Comparison of ENCODE assay signal across 8 cellular contexts in the genomic region with DNA sequence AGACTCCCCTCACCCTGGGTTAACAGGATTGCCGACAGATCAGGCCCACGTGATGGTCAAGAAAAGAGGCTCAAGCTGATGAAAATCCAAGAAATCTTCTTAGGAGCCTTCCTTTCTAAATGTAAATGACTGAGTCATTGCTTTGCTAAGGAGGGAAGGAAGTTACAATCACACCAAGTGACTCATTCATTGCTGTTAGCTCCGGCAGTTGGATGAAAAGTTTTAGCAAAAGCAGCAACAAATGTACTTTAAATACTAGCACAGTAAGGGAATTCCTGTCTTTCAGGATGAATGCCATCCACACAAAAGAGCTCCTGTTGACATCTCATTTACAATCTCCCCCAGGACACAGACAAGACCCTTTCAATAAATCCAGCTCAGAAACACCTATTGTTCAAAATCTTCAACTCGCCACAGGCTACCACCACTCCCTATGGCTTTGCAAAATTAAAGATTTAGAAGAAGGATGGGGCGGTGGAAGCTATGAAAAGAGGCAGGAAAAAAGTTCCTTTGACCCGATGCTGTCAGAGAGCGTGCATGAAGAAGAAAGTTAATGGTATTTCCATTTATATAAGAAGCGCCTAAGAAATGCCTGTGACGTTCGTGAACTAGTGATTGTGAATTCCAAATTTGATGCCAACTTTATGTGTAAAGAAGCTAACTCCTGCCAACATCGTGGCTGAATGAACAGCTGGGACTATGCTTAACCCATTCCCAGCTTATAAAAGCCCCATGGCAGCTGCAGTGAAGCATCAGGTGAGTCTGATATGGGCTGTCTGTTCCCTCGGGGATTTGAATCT.
A peak's percentile ranks its signal among the peaks of the same experiment; 100 is the strongest.
DNase-seq lines count a peak whose midpoint lies in the region; ATAC-seq, FAIRE-seq and TF ChIP-seq lines count a peak whose summit lies in the region.

No MANE protein-coding gene starts in this region.

- BruUV-seq in mammary epithelial cell (replicated peaks; lab: Mats Ljungman, UMichigan) = TSS peak; percentile 77

- H3K9me3 ChIP-seq in OCI-LY3 (ENCODE audit: insufficient read depth, low read length) (no peaks in the 10 kb centered on the region), mammary epithelial cell (replicated peaks; ENCODE audit: insufficient read depth, low read length) (no peaks in the 10 kb centered on the region), iPS-20b (ENCODE audit: insufficient read depth, low read depth, low read length) (no peaks in the 10 kb centered on the region), small intestine (ENCODE audit: control insufficient read depth, low read depth) (no peaks in the 10 kb centered on the region)

- CTCF ChIA-PET in mammary epithelial cell (lab: Charles Lee; ENCODE audit: low non-redundant PET) = interaction anchor here (0.5 to 0.8 kb wide), 3 partner anchors 10 to 62 kb away, joined by 3 to 12 read pairs (median 3); no protein-coding TSS in a partner anchor

- H3K4me1 ChIP-seq in OCI-LY3 (ENCODE audit: low read length) (peaks cover 38% of the 10 kb centered on the region), mammary epithelial cell (ENCODE audit: insufficient read depth, low read length) (peaks cover 35% of the 10 kb centered on the region), iPS-20b (ENCODE audit: insufficient read depth, low read length) (peaks cover 20% of the 10 kb centered on the region; the same call in 1 of the 2 replicates), small intestine (ENCODE audit: control insufficient read depth in 2 of 2, insufficient read depth in 1 of 2, low read depth in 1 of 2, low read length in 1 of 2) (peaks cover 5 to 8% of the 10 kb centered on the region in 2 donors)

- DNase-seq in HFF-Myc (ENCODE audit: extremely low read depth, low read depth) (peak; percentile 93), mammary epithelial cell (peak; percentile 92), small intestine (peak; percentile 85)

- H3K27me3 ChIP-seq in OCI-LY3 (ENCODE audit: low read depth, low read length) = no peaks in the 10 kb centered on the region
- no peaks in the 10 kb centered on the region for H3K27me3 ChIP-seq in mammary epithelial cell (ENCODE audit: insufficient read depth, low read length)
- no peaks in the 10 kb centered on the region for H3K27me3 ChIP-seq in iPS-20b (ENCODE audit: insufficient read depth, low read length)
- H3K27me3 ChIP-seq in small intestine (ENCODE audit: control insufficient read depth in 2 of 2, insufficient read depth in 2 of 2, low read length in 2 of 2) = no peaks in the 10 kb centered on the region

- H2AFZ ChIP-seq in OCI-LY3 (ENCODE audit: low read depth, low read length) = no peak overlapping the region
- H2AFZ ChIP-seq in mammary epithelial cell (ENCODE audit: low read depth, low read length) = peak overlapping the region; percentile 28

- peaks cover 4% of the 10 kb centered on the region for H3K36me3 ChIP-seq in OCI-LY3 (replicated peaks; ENCODE audit: low read depth, low read length)
- H3K36me3 ChIP-seq in mammary epithelial cell (ENCODE audit: insufficient read depth, low read length) = no peaks in the 10 kb centered on the region
- H3K36me3 ChIP-seq in iPS-20b (ENCODE audit: insufficient read depth, low read depth, low read length) = peaks cover 31% of the 10 kb centered on the region
- no peaks in the 10 kb centered on the region for H3K36me3 ChIP-seq in small intestine (ENCODE audit: control insufficient read depth in 2 of 2, insufficient read depth in 2 of 2, low read length in 2 of 2)

- 1% methylated on average over 11 of the region's 12 CpGs for WGBS in mammary epithelial cell (ENCODE audit: low coverage, missing lambda C conversion rate)
- 4 to 13% (median 11%) methylated on average over 12 of the region's 12 CpGs for WGBS in small intestine, 3 donors

- H3K4me3 ChIP-seq in HFF-Myc (replicated peaks; ENCODE audit: low read depth, low read length) = peak overlapping the region; percentile 51
- H3K4me3 ChIP-seq in OCI-LY3 (ENCODE audit: low read length) = peak overlapping the region; percentile 74
- peak overlapping the region; percentile 39 to 53 (median 42) for H3K4me3 ChIP-seq in mammary epithelial cell (replicated peaks in 1 of 3; ENCODE audit: insufficient read depth in 1 of 3, low read depth in 2 of 3, low read length in 3 of 3)
- peak overlapping the region; percentile 97 for H3K4me3 ChIP-seq in iPS-20b (ENCODE audit: low read length)
- peak overlapping the region in 1 of 2 donors; percentile 11 for H3K4me3 ChIP-seq in small intestine (ENCODE audit: low read depth in 1 of 2, low read length in 2 of 2)

- in situ Hi-C loops in mammary epithelial cell (cut with MboI; ENCODE audit: low sequenced_read_pairs in 2 of 2) = loop anchor here (5.0 kb wide), 2 partner anchors 54 to 151 kb away; partner anchors contain the start of gene TGIF1 (in 1 of the 2)

- ATAC-seq in HG03095 (IDR thresholded peaks at IDR 0.05; ENCODE audit: unreplicated experiment) (no peak), GM21717 (IDR thresholded peaks at IDR 0.05; ENCODE audit: unreplicated experiment) (no peak)

- dilution Hi-C loops in mammary epithelial cell (cut with HindIII; ENCODE audit: low sequenced_read_pairs) = no loop called here

- intact Hi-C loops in mammary epithelial cell (cut with micrococcal nuclease) = loop anchor here (1.0 kb wide), 5 partner anchors 8 to 155 kb away; no protein-coding TSS in a partner anchor

- H4K20me1 ChIP-seq in OCI-LY3 (ENCODE audit: insufficient read depth, low read length) = no peaks in the 10 kb centered on the region
- no peaks in the 10 kb centered on the region for H4K20me1 ChIP-seq in mammary epithelial cell (ENCODE audit: insufficient read depth, low read length)

- H3K27ac ChIP-seq in C4-2B (peak overlapping the region; percentile 24; the same call in 1 of the 2 replicates), OCI-LY3 (ENCODE audit: low read length) (peak overlapping the region; percentile 86), mammary epithelial cell (ENCODE audit: insufficient read depth, low read depth, low read length) (peak overlapping the region; percentile 99), iPS-20b (ENCODE audit: low read length) (peak overlapping the region; percentile 99), small intestine (ENCODE audit: low read depth in 1 of 2, low read length in 1 of 2) (peak overlapping the region; percentile 85 to 93)

- no peak for TF ChIP-seq CTCF in C4-2B (conservative IDR thresholded peaks at IDR 0.05)
- no peak for TF ChIP-seq CTCF in HFF-Myc (IDR thresholded peaks at IDR 0.05; ENCODE audit: low read depth, low read length, missing control alignments)
- no peak for TF ChIP-seq CTCF in OCI-LY3 (IDR thresholded peaks at IDR 0.05; ENCODE audit: low read depth, low read length)
- no peak for TF ChIP-seq CTCF in mammary epithelial cell (conservative IDR thresholded peaks at IDR 0.05 in 1 of 2, IDR thresholded peaks at IDR 0.05 in 1 of 2; ENCODE audit: extremely low read depth in 1 of 2, insufficient read depth in 1 of 2, low read depth in 1 of 2, low read length in 2 of 2)

- peak overlapping the region; percentile 79 for H3K9ac ChIP-seq in OCI-LY3 (ENCODE audit: low read length)
- peak overlapping the region; percentile 89 for H3K9ac ChIP-seq in mammary epithelial cell (ENCODE audit: insufficient read depth, low read length)
- H3K9ac ChIP-seq in iPS-20b (ENCODE audit: low read depth, low read length) = peak overlapping the region; percentile 99

- H3K4me2 ChIP-seq in OCI-LY3 (ENCODE audit: low read length) (peak overlapping the region; percentile 93), mammary epithelial cell (ENCODE audit: insufficient read depth, low read depth, low read length) (peak overlapping the region; percentile 91)

- peaks cover 21% of the 10 kb centered on the region for H3K79me2 ChIP-seq in OCI-LY3 (ENCODE audit: low read length)
- peaks cover 3% of the 10 kb centered on the region for H3K79me2 ChIP-seq in mammary epithelial cell (ENCODE audit: insufficient read depth, low read length)

- FAIRE-seq in small intestine (lab: Jason Lieb, UNC) = no peak

Comparison
In these comparisons a context has a peak if more than half of its experiments do, and no peak if none do; other contexts are left out.
1. H3K27ac ChIP-seq: peak in every context shown above with its lines; median percentile 99 in mammary epithelial cell; 99 in iPS-20b; 89 in small intestine; 86 in OCI-LY3; 24 in C4-2B.